ENCODE assay signal across 9 cellular contexts in the genomic region with DNA sequence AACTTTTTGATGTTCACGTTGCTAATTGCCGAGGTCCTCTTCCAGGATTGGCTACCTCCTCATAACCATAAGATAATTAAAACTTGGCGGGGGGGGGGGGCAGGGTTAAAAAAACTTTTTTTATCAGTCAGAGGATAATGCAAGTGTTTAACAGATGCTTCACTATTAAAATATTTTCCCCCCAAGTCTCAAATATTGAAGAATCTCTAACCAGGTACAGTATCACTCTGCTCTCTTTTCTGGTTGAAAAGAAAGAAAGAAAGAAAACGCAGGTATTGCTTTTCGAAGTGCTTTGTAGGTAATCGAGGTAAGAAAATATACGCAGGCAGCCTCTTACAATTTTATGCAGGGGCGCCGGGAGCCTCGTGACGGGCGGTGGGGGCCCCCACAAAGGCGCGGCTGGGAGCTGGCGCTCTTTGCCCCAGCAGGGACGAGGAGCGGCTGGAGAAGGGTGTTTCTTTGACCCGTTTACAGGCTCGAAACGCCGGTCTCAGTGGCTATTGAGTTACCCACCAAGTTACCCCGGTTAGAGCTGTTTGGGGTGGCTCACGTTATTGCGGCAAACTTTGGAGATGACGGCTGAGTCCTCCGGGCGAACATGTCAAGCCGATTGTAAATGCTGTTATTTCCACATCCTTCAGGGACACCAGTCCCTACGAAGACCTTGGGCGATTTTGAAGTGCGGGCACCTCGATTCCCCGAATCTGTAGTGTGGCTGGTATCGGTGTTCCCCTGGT.
DNase-seq lines count a peak whose midpoint lies in the region; ATAC-seq and TF ChIP-seq lines count a peak whose summit lies in the region.
"Had no signal": no experiment of that assay in that cellular context is flagged by ENCODE, and none has a peak within 500 bp of the region (broad histone marks: within the 10 kb centered on the region; RNA-seq: fewer than 3 reads in every experiment).

No MANE protein-coding gene starts in this region.

- H3K9me3 ChIP-seq in HEK293 (ENCODE audit: control insufficient read depth, insufficient read depth, low read depth, low read length) (no peaks in the 10 kb centered on the region), neuron (ENCODE audit: low read length) (peaks cover 5% of the 10 kb centered on the region)

- H3K4me1 ChIP-seq in ACC112 (ENCODE audit: control insufficient read depth, insufficient read depth, low read length, unreplicated experiment) (no peaks in the 10 kb centered on the region), HEK293 (ENCODE audit: control insufficient read depth, insufficient read depth, low read length) (peaks cover 3% of the 10 kb centered on the region; the same call in 1 of the 2 replicates), neuron (ENCODE audit: insufficient read depth, low read length) (no peaks in the 10 kb centered on the region)

- H3K36me3 ChIP-seq in ACC112 (ENCODE audit: insufficient read depth, low read length) = no peaks in the 10 kb centered on the region
- H3K36me3 ChIP-seq in HEK293 (ENCODE audit: control insufficient read depth in 2 of 2, insufficient read depth in 1 of 2, low read length in 2 of 2) = peaks cover 0 to 11% of the 10 kb centered on the region in 2 experiments; a peak in 1 of 3 replicates
- no peaks in the 10 kb centered on the region for H3K36me3 ChIP-seq in neuron (ENCODE audit: insufficient read depth, low read length)

- TF ChIP-seq CTCF in HEK293 (tag by site-specific recombination; IDR thresholded peaks at IDR 0.05) (no peak), coronary artery (IDR thresholded peaks at IDR 0.05) (no peak)

- ATAC-seq in HG03457 (IDR thresholded peaks at IDR 0.05; ENCODE audit: unreplicated experiment) (no peak), GM19351 (IDR thresholded peaks at IDR 0.05; ENCODE audit: unreplicated experiment) (no peak)

- peaks cover 42% of the 10 kb centered on the region for H3K79me2 ChIP-seq in ACC112 (ENCODE audit: control insufficient read depth, insufficient read depth, low read length, unreplicated experiment)

- POLR2A ChIA-PET in HEK293 (lab: Yijun Ruan, JAX) = interaction anchor here (0.6 to 1.3 kb wide), 8 partner anchors 10 to 1096 kb away, joined by 3 to 8 read pairs (median 6); partner anchors contain the start of gene HMGB2

- CTCF ChIA-PET in HEK293 (lab: Yijun Ruan, JAX) = interaction anchor here (0.7 to 1.8 kb wide), 3 partner anchors 36 to 297 kb away, joined by 3 to 7 read pairs (median 3); no protein-coding TSS in a partner anchor

- H3K27me3 ChIP-seq in ACC112 (ENCODE audit: insufficient read depth, low read length) (no peaks in the 10 kb centered on the region), neuron (ENCODE audit: insufficient read depth, low read length) (peaks cover 96% of the 10 kb centered on the region)

- H2AFZ ChIP-seq in ACC112 (ENCODE audit: low read length, unreplicated experiment) = peak overlapping the region; percentile 85
- peak overlapping the region; percentile 92 for H2AFZ ChIP-seq in neuron (ENCODE audit: low read depth, low read length)

- H3K4me3 ChIP-seq in ACC112 (ENCODE audit: low read depth, low read length) (peak overlapping the region; percentile 87), HEK293 (ENCODE audit: low read depth, low read length) (peak overlapping the region; percentile 47), coronary artery (peak overlapping the region; percentile 87), neuron (ENCODE audit: low read length) (no peak overlapping the region)

- H3K27ac ChIP-seq in ACC112 (ENCODE audit: low read depth, low read length) (no peak overlapping the region), HEK293 (ENCODE audit: extremely low read depth, low read depth, low read length) (no peak overlapping the region; the same call in 1 of the 2 replicates), coronary artery (peak overlapping the region; percentile 67 to 99)

- no peak for DNase-seq in coronary artery (ENCODE audit: low spot score)
- no peak for DNase-seq in NCI-H2171 (lab: John Stamatoyannopoulos, UW)
- no peak for DNase-seq in OCI-M2 (lab: John Stamatoyannopoulos, UW; ENCODE audit: unreplicated experiment)
- DNase-seq: NK-92 treated with Interleukin-12 subunit alpha and Interleukin-12 subunit beta, amount 100 ng/mL, for 24 hours had no signal

TF ChIP-seq in HEK293, 187 proteins besides CTCF, POLR2A, EP300 and RAD21:
- TF ChIP-seq, protein P1, sequence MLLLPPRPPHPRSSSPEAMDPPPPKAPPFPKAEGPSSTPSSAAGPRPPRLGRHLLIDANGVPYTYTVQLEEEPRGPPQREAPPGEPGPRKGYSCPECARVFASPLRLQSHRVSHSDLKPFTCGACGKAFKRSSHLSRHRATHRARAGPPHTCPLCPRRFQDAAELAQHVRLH (tag by site-specific recombination; IDR thresholded peaks at IDR 0.05) = no peak
- TF ChIP-seq GLIS1 (tag by site-specific recombination; IDR thresholded peaks at IDR 0.05) (0 out of 2 replicates have a peak, but pooled peaks have one; percentile 8), KLF10 (tag by site-specific recombination; IDR thresholded peaks at IDR 0.05) (no peak), ZBTB11 (tag by site-specific recombination; conservative IDR thresholded peaks at IDR 0.05; ENCODE audit: low read depth) (no peak), ZNF670 (tag by site-specific recombination; IDR thresholded peaks at IDR 0.05; ENCODE audit: low read depth) (no peak), ZNF426 (tag by site-specific recombination; IDR thresholded peaks at IDR 0.05) (no peak), ZBTB26 (tag by site-specific recombination; optimal IDR thresholded peaks at IDR 0.05) (no peak)
TF ChIP-seq in HEK293: peak in this region for 1.

Comparison
In these comparisons a context has a peak if more than half of its experiments do, and no peak if none do; other contexts are left out.
1. H3K27ac ChIP-seq: peak in coronary artery (2 of 2); none in ACC112 (single experiment) and HEK293 (single experiment).